13 cellular contexts compared by ENCODE assay signal in the genomic region with DNA sequence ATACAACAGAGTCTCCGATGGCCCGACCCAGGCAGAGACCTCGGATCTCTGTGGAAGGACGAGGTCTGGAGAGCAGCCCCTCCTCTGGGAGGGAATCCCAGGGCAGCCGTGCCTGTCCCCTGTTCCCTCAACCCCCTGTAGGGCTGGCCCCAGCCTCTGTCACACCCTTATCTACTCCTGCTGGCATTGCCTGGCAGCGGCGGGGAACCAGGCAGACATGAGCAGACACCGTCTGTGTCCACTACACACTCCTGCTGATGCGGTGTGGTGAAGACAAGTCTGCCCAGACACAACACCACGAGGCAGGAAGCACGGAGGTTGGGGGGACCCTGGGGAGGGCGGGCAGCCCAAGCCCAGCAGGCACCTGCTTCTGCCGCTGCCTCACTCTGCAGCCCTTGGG. TPM values are rescaled to one million over a fixed set of nuclear protein-coding genes. Genes with fewer than 3 reads are reported as not detected.
DNase-seq lines count a peak whose midpoint lies in the region; ATAC-seq and TF ChIP-seq lines count a peak whose summit lies in the region.
"Had no signal": no experiment of that assay in that cellular context is flagged by ENCODE, and none has a peak within 500 bp of the region (broad histone marks: within the 10 kb centered on the region; RNA-seq: fewer than 3 reads in every experiment).

No MANE protein-coding gene starts in this region.

- WGBS in mesendoderm (ENCODE audit: extremely low coverage, insufficient coverage, low lambda C conversion rate) = no CpG with 5 or more reads among the region's 13 CpGs

- no peak overlapping the region for H4K5ac ChIP-seq in mesendoderm (ENCODE audit: low read length)

- intact Hi-C loops in left colon (cut with DNase I, micrococcal nuclease) = no loop called here

- ATAC-seq in left lobe of liver (no peak), left colon (no peak)

- H3K18ac ChIP-seq in mesendoderm (ENCODE audit: low read length) = no peak overlapping the region

- H3K23ac ChIP-seq in mesendoderm (ENCODE audit: low read length) = no peak overlapping the region

- H3K27me3 ChIP-seq in BLaER1 (no peaks in the 10 kb centered on the region), H7 (ENCODE audit: control insufficient read depth, insufficient read depth, low read length) (no peaks in the 10 kb centered on the region), SU-DHL-6 (ENCODE audit: low read length) (no peaks in the 10 kb centered on the region), mesendoderm (ENCODE audit: insufficient read depth, low read length, poor library complexity) (no peaks in the 10 kb centered on the region)

- H3K56ac ChIP-seq in mesendoderm (ENCODE audit: low read length) = peak overlapping the region; percentile 60

- no peaks in the 10 kb centered on the region for H4K20me1 ChIP-seq in BLaER1
- H4K20me1 ChIP-seq in SU-DHL-6 (ENCODE audit: low read depth, low read length) = no peaks in the 10 kb centered on the region

- no peak overlapping the region for H2BK5ac ChIP-seq in mesendoderm (ENCODE audit: low read length)

- no peak for TF ChIP-seq CTCF in SU-DHL-6 (IDR thresholded peaks at IDR 0.05; ENCODE audit: insufficient read depth, low read length, poor library complexity, severe bottlenecking)

- peak overlapping the region; percentile 67 for H3K27ac ChIP-seq in BLaER1
- peak overlapping the region; percentile 71 for H3K27ac ChIP-seq in SU-DHL-6 (ENCODE audit: low read depth, low read length)
- no peak overlapping the region for H3K27ac ChIP-seq in mesendoderm (ENCODE audit: low read depth, low read length)

- DNase-seq in H7 (peak; percentile 70), mesendoderm (peak; percentile 89), GOT3 (lab: John Stamatoyannopoulos, UW) (no peak), left lobe of liver (ENCODE audit: low spot score) (no peak), left colon (no peak), NCI-H1105 (lab: John Stamatoyannopoulos, UW) (no peak)
- DNase-seq: activated CD8-positive, alpha-beta memory T cell treated with anti-CD3 and anti-CD28 coated beads, Interleukin-2, amount 50 U/mL, for 4 hours; activated naive CD4-positive, alpha-beta T cell treated with Interleukin-2 at 50 U/mL for 16 hours; cortex of kidney; NCI-H2107 had no signal

- H2AK5ac ChIP-seq in mesendoderm (ENCODE audit: low read length) = no peak overlapping the region

- peak overlapping the region; percentile 85 for H3K4me2 ChIP-seq in BLaER1
- peak overlapping the region; percentile 30 for H3K4me2 ChIP-seq in SU-DHL-6 (ENCODE audit: low read depth, low read length, poor library complexity, severe bottlenecking)
- H3K4me2 ChIP-seq in mesendoderm (ENCODE audit: low read length) = no peak overlapping the region

- H2BK120ac ChIP-seq in mesendoderm (ENCODE audit: low read depth, low read length) = no peak overlapping the region

- no peak overlapping the region for H3K4me3 ChIP-seq in BLaER1
- H3K4me3 ChIP-seq in H7 (ENCODE audit: insufficient read depth, low read depth, low read length) = no peak overlapping the region
- no peak overlapping the region for H3K4me3 ChIP-seq in SU-DHL-6 (ENCODE audit: insufficient read depth, low read length, poor library complexity, severe bottlenecking)
- no peak overlapping the region for H3K4me3 ChIP-seq in mesendoderm (ENCODE audit: low read length)

- H3K79me2 ChIP-seq in SU-DHL-6 (ENCODE audit: insufficient read depth, low read length) (no peaks in the 10 kb centered on the region), mesendoderm (ENCODE audit: control insufficient read depth, insufficient read depth, low read length) (no peaks in the 10 kb centered on the region)

- H3K79me1 ChIP-seq in mesendoderm (ENCODE audit: low read length) = no peaks in the 10 kb centered on the region

- H3K9ac ChIP-seq in BLaER1 = peak overlapping the region; percentile 41; the same call in 1 of the 2 replicates
- peak overlapping the region; percentile 32 for H3K9ac ChIP-seq in SU-DHL-6 (ENCODE audit: low read length)
- no peak overlapping the region for H3K9ac ChIP-seq in mesendoderm (ENCODE audit: low read length)

- no peaks in the 10 kb centered on the region for H3K9me2 ChIP-seq in SU-DHL-6 (replicated peaks; ENCODE audit: insufficient read depth, low read length)

- no peak overlapping the region for H3K4ac ChIP-seq in mesendoderm (ENCODE audit: low read depth, low read length)

- no peaks in the 10 kb centered on the region for H3K9me3 ChIP-seq in BLaER1
- H3K9me3 ChIP-seq in SU-DHL-6 (ENCODE audit: insufficient read depth, low read length) = no peaks in the 10 kb centered on the region; the same call in 1 of the 2 replicates

- H3K36me3 ChIP-seq in BLaER1 (no peaks in the 10 kb centered on the region), H7 (replicated peaks; ENCODE audit: control insufficient read depth, insufficient read depth, low read length) (no peaks in the 10 kb centered on the region), SU-DHL-6 (ENCODE audit: low read length) (no peaks in the 10 kb centered on the region), mesendoderm (ENCODE audit: control insufficient read depth, insufficient read depth, low read length) (no peaks in the 10 kb centered on the region)

- peaks cover 45% of the 10 kb centered on the region for H3K4me1 ChIP-seq in BLaER1
- no peaks in the 10 kb centered on the region for H3K4me1 ChIP-seq in mesendoderm (ENCODE audit: control insufficient read depth, low read depth, low read length)

- peaks cover 16% of the 10 kb centered on the region for H3F3A ChIP-seq in SU-DHL-6 (ENCODE audit: insufficient read depth)

- H2AFZ ChIP-seq in SU-DHL-6 (ENCODE audit: low read depth, low read length, severe bottlenecking) = no peak overlapping the region

- no peak overlapping the region for H4K8ac ChIP-seq in mesendoderm (ENCODE audit: low read depth, low read length)

- H2BK15ac ChIP-seq in mesendoderm (replicated peaks; ENCODE audit: low read depth) = no peak overlapping the region

RNA-seq across cellular contexts. Expression of a gene that starts 52.5 kb away (rescaled TPM):
- total RNA-seq in H7 (2014; rRNA removed; shearing (Covaris generic)) = 7.6 and 9.6 TPM in 2 replicates
- 5.9 TPM for polyA plus RNA-seq in mesendoderm (2013, experiment 1 of 2)
- polyA plus RNA-seq in mesendoderm (2013, experiment 2 of 2) = 5.8 TPM
- total RNA-seq in left lobe of liver (1.0 TPM), left colon (1 to 10 TPM; 5.1 to 6.3 TPM)
- polyA plus RNA-seq: neural cell had no signal

Comparison
In these comparisons a context has a peak if more than half of its experiments do, and no peak if none do; other contexts are left out.
1. DNase-seq: peak in H7 (single experiment) and mesendoderm (single experiment); none in GOT3 (single experiment), left lobe of liver (single experiment), left colon (0 of 2) and NCI-H1105 (single experiment).